In the genomic region with DNA sequence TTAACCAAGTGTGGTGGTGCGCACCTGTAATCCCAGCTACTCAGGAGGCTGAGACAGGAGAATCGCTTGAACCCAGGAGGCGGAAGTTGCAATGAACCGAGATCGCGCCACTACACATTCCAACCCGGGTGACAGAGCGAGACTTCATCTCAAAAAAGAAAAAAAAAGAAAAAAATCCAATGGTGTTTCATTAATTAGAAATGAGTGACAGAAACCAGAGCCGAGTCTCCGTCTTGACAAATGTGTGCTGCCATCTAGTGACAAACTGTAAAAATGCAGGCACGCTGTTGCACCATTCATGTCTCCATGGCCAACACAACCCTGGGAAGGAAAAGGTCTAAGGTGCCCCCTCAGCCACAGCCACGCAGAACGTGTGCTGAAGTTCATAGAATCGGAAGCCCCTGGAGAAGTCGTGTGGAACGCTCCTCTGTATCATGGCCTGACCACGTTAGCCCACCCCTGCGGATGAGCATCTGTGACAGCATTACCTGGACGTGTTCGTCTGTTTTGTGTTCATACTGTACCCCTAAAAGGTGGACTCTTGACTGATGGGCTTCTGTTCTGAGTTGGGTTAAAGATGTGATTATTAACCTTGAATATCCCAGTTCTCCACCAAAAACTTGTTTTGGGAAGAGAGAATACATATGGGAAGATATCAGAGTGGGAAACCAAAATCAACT, we compare ENCODE assay signal across 8 cellular contexts.
DNase-seq lines count a peak whose midpoint lies in the region; ATAC-seq and TF ChIP-seq lines count a peak whose summit lies in the region.

No MANE protein-coding gene starts in this region.

- H3K27me3 Mint-ChIP-seq in naive thymus-derived CD4-positive, alpha-beta T cell, result peaks cover 0 to 16% (median 0%) of the 10 kb centered on the region in 5 donors
- H3K27me3 Mint-ChIP-seq in stimulated activated memory B cell treated with anti-CD40 and anti-IgM and Interleukin-4, amounts not matched to agents 10 μg/mL and 1 μg/mL and 100 μg/mL, for 72 hours, result no peaks in the 10 kb centered on the region

- H3K9me3 ChIP-seq in NT2/D1 (ENCODE audit: insufficient read depth, low read length), result no peaks in the 10 kb centered on the region
- no peaks in the 10 kb centered on the region for H3K9me3 ChIP-seq in naive thymus-derived CD4-positive, alpha-beta T cell (ENCODE audit: control insufficient read depth in 2 of 3, low read length in 3 of 3)

- no peaks in the 10 kb centered on the region for H3K4me1 ChIP-seq in NT2/D1 (ENCODE audit: insufficient read depth, insufficient read length)
- peaks cover 7 to 21% of the 10 kb centered on the region in 2 donors for H3K4me1 ChIP-seq in naive thymus-derived CD4-positive, alpha-beta T cell (ENCODE audit: control insufficient read depth in 2 of 2, insufficient read depth in 2 of 2, low read length in 2 of 2)

- TF ChIP-seq POLR2A in erythroblast (IDR thresholded peaks at IDR 0.05; ENCODE audit: low read length), result no peak

- intact Hi-C loops in naive thymus-derived CD4-positive, alpha-beta T cell (cut with micrococcal nuclease), result loop anchor here (1.0 kb wide), 5 partner anchors 57 to 536 kb away; no protein-coding TSS in a partner anchor

- no peak overlapping the region for H3K9ac ChIP-seq in NT2/D1 (ENCODE audit: insufficient read length, low read depth)

- peaks cover 8 to 39% (median 12%) of the 10 kb centered on the region in 7 donors for H3K4me1 Mint-ChIP-seq in naive thymus-derived CD4-positive, alpha-beta T cell
- H3K4me1 Mint-ChIP-seq in stimulated activated memory B cell treated with anti-CD40 and anti-IgM and Interleukin-4, amounts not matched to agents 10 μg/mL and 1 μg/mL and 100 μg/mL, for 72 hours, result peaks cover 28% of the 10 kb centered on the region

- H3K36me3 ChIP-seq in NT2/D1 (ENCODE audit: insufficient read depth, insufficient read length, low read length), result no peaks in the 10 kb centered on the region
- no peaks in the 10 kb centered on the region for H3K36me3 ChIP-seq in naive thymus-derived CD4-positive, alpha-beta T cell (ENCODE audit: control insufficient read depth in 2 of 3, insufficient read depth in 3 of 3, low read length in 3 of 3)

- H3K4me3 ChIP-seq in NT2/D1 (ENCODE audit: insufficient read length, low read depth), result no peak overlapping the region
- H3K4me3 ChIP-seq in naive thymus-derived CD4-positive, alpha-beta T cell (ENCODE audit: low read length), result no peak overlapping the region

- no peaks in the 10 kb centered on the region for H3K36me3 Mint-ChIP-seq in naive thymus-derived CD4-positive, alpha-beta T cell
- H3K36me3 Mint-ChIP-seq in stimulated activated memory B cell treated with anti-CD40 and anti-IgM and Interleukin-4, amounts not matched to agents 10 μg/mL and 1 μg/mL and 100 μg/mL, for 72 hours, result peaks cover 5% of the 10 kb centered on the region

- peak overlapping the region in 2 of 9 donors; percentile 2 to 23 for H3K27ac Mint-ChIP-seq in naive thymus-derived CD4-positive, alpha-beta T cell
- no peak overlapping the region for H3K27ac Mint-ChIP-seq in stimulated activated memory B cell treated with anti-CD40 and anti-IgM and Interleukin-4, amounts not matched to agents 10 μg/mL and 1 μg/mL and 100 μg/mL, for 72 hours

- no peak overlapping the region for H3K4me3 Mint-ChIP-seq in naive thymus-derived CD4-positive, alpha-beta T cell
- H3K4me3 Mint-ChIP-seq in stimulated activated memory B cell treated with anti-CD40 and anti-IgM and Interleukin-4, amounts not matched to agents 10 μg/mL and 1 μg/mL and 100 μg/mL, for 72 hours, result no peak overlapping the region

- in situ Hi-C loops in Caki2 (cut with HindIII; ENCODE audit: low pct_unique_long_range_greater_than_20kb, low sequenced_read_pairs), result no loop called here

- no peaks in the 10 kb centered on the region for H3K27me3 ChIP-seq in NT2/D1 (ENCODE audit: insufficient read depth, insufficient read length)
- no peaks in the 10 kb centered on the region for H3K27me3 ChIP-seq in naive thymus-derived CD4-positive, alpha-beta T cell (ENCODE audit: control insufficient read depth in 2 of 2, insufficient read depth in 2 of 2, low read length in 2 of 2)

- DNase-seq in Caki2 (ENCODE audit: low read depth) (peak; percentile 55), HEK293T (ENCODE audit: extremely low spot score) (peak; percentile 57), NT2/D1 (ENCODE audit: low read depth, low spot score) (peak; percentile 44), activated T-cell treated with anti-CD3 and anti-CD28 coated beads for 1 hour (ENCODE audit: low read depth) (peak; percentile 49), erythroblast (lab: John Stamatoyannopoulos, UW) (peak; percentile 78 to 88)
- DNase-seq in naive thymus-derived CD4-positive, alpha-beta T cell, result peak; percentile 36 to 79 (median 72)

- no peak overlapping the region for H3K27ac ChIP-seq in naive thymus-derived CD4-positive, alpha-beta T cell (ENCODE audit: low read depth, low read length)

- ATAC-seq in naive thymus-derived CD4-positive, alpha-beta T cell, result peak; percentile 69
- peak; percentile 56 for ATAC-seq in stimulated activated memory B cell treated with anti-CD40 and anti-IgM and Interleukin-4, amounts not matched to agents 10 μg/mL and 1 μg/mL and 100 μg/mL, for 72 hours
- ATAC-seq in GM18907 (IDR thresholded peaks at IDR 0.05; ENCODE audit: unreplicated experiment), result no peak

- CTCF ChIA-PET in HEK293T (lab: Yijun Ruan, JAX), result interaction anchor here (0.7 to 1.3 kb wide), 3 partner anchors 23 to 104 kb away, joined by 3 to 4 read pairs (median 3); no protein-coding TSS in a partner anchor
- CTCF ChIA-PET in naive thymus-derived CD4-positive, alpha-beta T cell (lab: Charles Lee), result interaction anchor here (1.0 to 1.5 kb wide), 4 partner anchors 98 to 123 kb away, joined by 3 to 7 read pairs (median 5); no protein-coding TSS in a partner anchor

- POLR2A ChIA-PET in HEK293T (lab: Yijun Ruan, JAX), result no interaction called here
- POLR2A ChIA-PET in naive thymus-derived CD4-positive, alpha-beta T cell (lab: Charles Lee), result no interaction called here

- H3K9me3 Mint-ChIP-seq in naive thymus-derived CD4-positive, alpha-beta T cell, result no peaks in the 10 kb centered on the region
- no peaks in the 10 kb centered on the region for H3K9me3 Mint-ChIP-seq in stimulated activated memory B cell treated with anti-CD40 and anti-IgM and Interleukin-4, amounts not matched to agents 10 μg/mL and 1 μg/mL and 100 μg/mL, for 72 hours

TF ChIP-seq in HEK293T, 16 proteins besides CTCF, POLR2A, EP300 and RAD21:
- peak; percentile 87 for TF ChIP-seq ZNF384 (IDR thresholded peaks at IDR 0.05)
- no peak for TF ChIP-seq SP1 (IDR thresholded peaks at IDR 0.05)
- TF ChIP-seq CTBP1 (IDR thresholded peaks at IDR 0.05; ENCODE audit: borderline replicate concordance), result no peak
- no peak for TF ChIP-seq FOXK2 (IDR thresholded peaks at IDR 0.05)
- no peak for TF ChIP-seq FOXA1 (IDR thresholded peaks at IDR 0.05)
- no peak for TF ChIP-seq L3MBTL2 (conservative IDR thresholded peaks at IDR 0.05)
- no peak for TF ChIP-seq FOXM1 (IDR thresholded peaks at IDR 0.05; ENCODE audit: borderline replicate concordance)
- TF ChIP-seq ELF4 (IDR thresholded peaks at IDR 0.05), result no peak
- no peak for TF ChIP-seq LEF1 (IDR thresholded peaks at IDR 0.05; ENCODE audit: borderline replicate concordance)
- no peak for TF ChIP-seq SUZ12 (IDR thresholded peaks at IDR 0.05)
- TF ChIP-seq HDGF (IDR thresholded peaks at IDR 0.05; ENCODE audit: borderline replicate concordance), result no peak
- TF ChIP-seq ARNT (IDR thresholded peaks at IDR 0.05), result no peak
- TF ChIP-seq, protein P1, sequence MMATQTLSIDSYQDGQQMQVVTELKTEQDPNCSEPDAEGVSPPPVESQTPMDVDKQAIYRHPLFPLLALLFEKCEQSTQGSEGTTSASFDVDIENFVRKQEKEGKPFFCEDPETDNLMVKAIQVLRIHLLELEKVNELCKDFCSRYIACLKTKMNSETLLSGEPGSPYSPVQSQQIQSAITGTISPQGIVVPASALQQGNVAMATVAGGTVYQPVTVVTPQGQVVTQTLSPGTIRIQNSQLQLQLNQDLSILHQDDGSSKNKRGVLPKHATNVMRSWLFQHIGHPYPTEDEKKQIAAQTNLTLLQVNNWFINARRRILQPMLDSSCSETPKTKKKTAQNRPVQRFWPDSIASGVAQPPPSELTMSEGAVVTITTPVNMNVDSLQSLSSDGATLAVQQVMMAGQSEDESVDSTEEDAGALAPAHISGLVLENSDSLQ (IDR thresholded peaks at IDR 0.05), result peak; percentile 94
- TF ChIP-seq NFRKB (IDR thresholded peaks at IDR 0.05), result no peak
